18 cellular contexts compared by ENCODE assay signal in the genomic region with DNA sequence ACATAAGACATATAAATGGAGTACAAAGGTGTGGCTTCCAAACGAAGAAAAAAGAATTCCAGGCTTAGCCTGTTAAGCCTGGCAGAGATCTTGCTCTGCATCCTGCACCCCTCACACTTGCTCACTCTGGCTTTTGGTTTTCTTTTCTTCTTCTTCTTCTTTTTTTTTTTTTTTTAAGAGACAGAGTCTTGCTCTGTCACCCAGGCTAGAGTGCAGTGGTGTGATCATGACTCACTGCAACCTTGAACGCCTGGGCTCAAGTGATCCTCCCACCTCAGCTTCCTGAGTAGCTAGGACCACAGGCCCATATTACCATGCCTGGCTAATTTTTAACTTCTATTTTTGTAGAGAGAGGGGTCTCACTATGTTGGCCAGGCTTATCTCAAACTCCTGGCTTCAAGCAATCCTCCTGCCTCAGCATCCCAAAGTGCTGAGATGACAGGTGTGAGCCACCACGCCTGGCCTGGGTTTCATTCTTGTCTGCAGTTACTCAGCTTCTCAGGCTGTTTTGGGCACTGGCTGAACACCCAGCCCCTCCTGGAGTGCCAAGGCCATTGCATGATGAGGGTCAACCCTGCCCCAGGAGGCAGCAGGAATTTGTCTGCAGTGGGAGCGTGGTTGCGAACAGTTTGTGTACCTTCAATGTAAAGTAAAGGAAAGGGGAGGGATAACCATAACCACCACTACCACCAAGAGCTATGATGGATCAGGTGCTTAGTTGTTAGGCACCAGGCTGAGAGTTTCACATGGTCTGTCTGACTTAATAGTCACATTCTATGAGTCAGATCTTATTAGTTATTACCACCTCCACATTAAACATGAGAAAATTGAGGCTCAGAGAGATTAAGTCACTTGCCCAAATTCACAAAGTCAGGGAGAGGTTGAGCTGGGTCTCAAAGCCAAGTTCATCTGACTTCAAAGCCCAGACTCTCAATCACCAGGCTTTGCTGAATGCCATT.
DNase-seq lines count a peak whose midpoint lies in the region; ATAC-seq, FAIRE-seq and TF ChIP-seq lines count a peak whose summit lies in the region.
"Had no signal": no experiment of that assay in that cellular context is flagged by ENCODE, and none has a peak within 500 bp of the region (broad histone marks: within the 10 kb centered on the region; RNA-seq: fewer than 3 reads in every experiment).

No MANE protein-coding gene starts in this region.

- no peaks in the 10 kb centered on the region for H3K9me3 ChIP-seq in esophagus squamous epithelium
- H3K9me3 ChIP-seq: breast epithelium, mucosa of descending colon, upper lobe of left lung had no signal

- H3K27ac Mint-ChIP-seq in activated naive CD4-positive, alpha-beta T cell treated with anti-CD3 and anti-CD28 coated beads for 36 hours = no peak overlapping the region
- H3K27ac Mint-ChIP-seq in activated naive CD4-positive, alpha-beta T cell treated with anti-CD3 and anti-CD28 coated beads, Interleukin-2, amount 10 ng/mL, durations not matched to agents 7 days and 5 days = no peak overlapping the region
- H3K27ac Mint-ChIP-seq: T-cell had no signal

- no peaks in the 10 kb centered on the region for H3K36me3 Mint-ChIP-seq in activated naive CD4-positive, alpha-beta T cell treated with anti-CD3 and anti-CD28 coated beads for 36 hours (ENCODE audit: low read depth)
- no peaks in the 10 kb centered on the region for H3K36me3 Mint-ChIP-seq in activated naive CD4-positive, alpha-beta T cell treated with anti-CD3 and anti-CD28 coated beads, Interleukin-2, amount 10 ng/mL, durations not matched to agents 7 days and 5 days
- H3K36me3 Mint-ChIP-seq: T-cell had no signal

- H3K4me1 ChIP-seq in esophagus squamous epithelium = peaks cover 0 to 23% (median 3%) of the 10 kb centered on the region in 3 donors
- H3K4me1 ChIP-seq: breast epithelium had no signal

- no peaks in the 10 kb centered on the region for H3K9me3 Mint-ChIP-seq in activated naive CD4-positive, alpha-beta T cell treated with anti-CD3 and anti-CD28 coated beads for 36 hours
- no peaks in the 10 kb centered on the region for H3K9me3 Mint-ChIP-seq in activated naive CD4-positive, alpha-beta T cell treated with anti-CD3 and anti-CD28 coated beads, Interleukin-2, amount 10 ng/mL, durations not matched to agents 7 days and 5 days
- H3K9me3 Mint-ChIP-seq: T-cell had no signal

- peak; percentile 88 for FAIRE-seq in RCC 7860 (lab: Jason Lieb, UNC)
- FAIRE-seq: H1 had no signal

- H3K27me3 Mint-ChIP-seq in activated naive CD4-positive, alpha-beta T cell treated with anti-CD3 and anti-CD28 coated beads for 36 hours (ENCODE audit: low read depth) = peaks cover 16% of the 10 kb centered on the region
- H3K27me3 Mint-ChIP-seq in activated naive CD4-positive, alpha-beta T cell treated with anti-CD3 and anti-CD28 coated beads, Interleukin-2, amount 10 ng/mL, durations not matched to agents 7 days and 5 days = peaks cover 11% of the 10 kb centered on the region

- H3K4me1 Mint-ChIP-seq in activated naive CD4-positive, alpha-beta T cell treated with anti-CD3 and anti-CD28 coated beads for 36 hours (ENCODE audit: low read depth) = peaks cover 27% of the 10 kb centered on the region
- peaks cover 10% of the 10 kb centered on the region for H3K4me1 Mint-ChIP-seq in activated naive CD4-positive, alpha-beta T cell treated with anti-CD3 and anti-CD28 coated beads, Interleukin-2, amount 10 ng/mL, durations not matched to agents 7 days and 5 days

- no peak overlapping the region for H3K4me3 Mint-ChIP-seq in activated naive CD4-positive, alpha-beta T cell treated with anti-CD3 and anti-CD28 coated beads for 36 hours
- H3K4me3 Mint-ChIP-seq in activated naive CD4-positive, alpha-beta T cell treated with anti-CD3 and anti-CD28 coated beads, Interleukin-2, amount 10 ng/mL, durations not matched to agents 7 days and 5 days = no peak overlapping the region
- H3K4me3 Mint-ChIP-seq: T-cell had no signal

- no peak overlapping the region for H3K27ac ChIP-seq in esophagus squamous epithelium
- H3K27ac ChIP-seq: breast epithelium, RWPE1, upper lobe of left lung had no signal

- 67 to 76% methylated on average over 4 of the region's 5 CpGs for WGBS in esophagus squamous epithelium, 2 donors

- TF ChIP-seq POLR2A in esophagus squamous epithelium (IDR thresholded peaks at IDR 0.05) = no peak

- H3K36me3 ChIP-seq in esophagus squamous epithelium = no peaks in the 10 kb centered on the region
- no peaks in the 10 kb centered on the region for H3K36me3 ChIP-seq in H7 (replicated peaks; ENCODE audit: control insufficient read depth, insufficient read depth, low read length)
- H3K36me3 ChIP-seq: breast epithelium, upper lobe of left lung had no signal

- TF ChIP-seq CTCF in esophagus squamous epithelium (IDR thresholded peaks at IDR 0.05) = no peak

- H3K4me3 ChIP-seq in esophagus squamous epithelium = no peak overlapping the region
- H3K4me3 ChIP-seq in H7 (ENCODE audit: insufficient read depth, low read depth, low read length) = no peak overlapping the region
- H3K4me3 ChIP-seq: breast epithelium, mucosa of descending colon, upper lobe of left lung had no signal

- peak; percentile 10 for ATAC-seq in stimulated activated naive CD8-positive, alpha-beta T cell treated with anti-CD3 and anti-CD28 coated beads, Interleukin-15, Interleukin-2, amounts not matched to agents 100 U/mL and 50 U/mL, for 24 hours
- no peak for ATAC-seq in HG02571 (IDR thresholded peaks at IDR 0.05; ENCODE audit: unreplicated experiment)
- ATAC-seq: left colon, mucosa of descending colon, T-cell had no signal

- CTCF ChIA-PET in activated naive CD4-positive, alpha-beta T cell treated with anti-CD3 and anti-CD28 coated beads for 36 hours (lab: Charles Lee) = no interaction called here
- CTCF ChIA-PET in activated naive CD4-positive, alpha-beta T cell treated with anti-CD3 and anti-CD28 coated beads, Interleukin-2, amount 10 ng/mL, durations not matched to agents 7 days and 5 days (lab: Charles Lee) = no interaction called here

- intact Hi-C loops in activated naive CD4-positive, alpha-beta T cell treated with anti-CD3 and anti-CD28 coated beads for 36 hours (cut with micrococcal nuclease) = loop anchor here (1.0 kb wide), 1 partner anchor 39 kb away; no protein-coding TSS in a partner anchor
- intact Hi-C loops in esophagus squamous epithelium (cut with DNase I) = no loop called here

- DNase-seq in activated naive CD4-positive, alpha-beta T cell treated with anti-CD3 and anti-CD28 coated beads for 36 hours = peak; percentile 26
- DNase-seq in activated naive CD4-positive, alpha-beta T cell treated with anti-CD3 and anti-CD28 coated beads, Interleukin-2, amount 10 ng/mL, durations not matched to agents 7 days and 5 days = no peak
- DNase-seq in RCC 7860 (ENCODE audit: low spot score) (peak; percentile 52), amniotic epithelial cell (ENCODE audit: low read depth) (peak; percentile 15), esophagus squamous epithelium (lab: John Stamatoyannopoulos, UW) (no peak), H7 (no peak)
- peak; percentile 9 for DNase-seq in stimulated activated naive CD8-positive, alpha-beta T cell treated with anti-CD3 and anti-CD28 coated beads, Interleukin-15, Interleukin-2, amounts not matched to agents 100 U/mL and 50 U/mL, for 24 hours
- DNase-seq: activated CD4-positive, alpha-beta T cell treated with anti-CD3 and anti-CD28 coated beads for 1 hour; left colon; mucosa of descending colon; NCI-H1092; NCI-H2171; T-cell had no signal

- H3K27me3 ChIP-seq in esophagus squamous epithelium = peaks cover 0 to 55% (median 0%) of the 10 kb centered on the region in 4 donors
- no peaks in the 10 kb centered on the region for H3K27me3 ChIP-seq in H7 (ENCODE audit: control insufficient read depth, insufficient read depth, low read length)
- H3K27me3 ChIP-seq: breast epithelium, upper lobe of left lung had no signal

Comparison
In these comparisons a context has a peak if more than half of its experiments do, and no peak if none do; other contexts are left out.
1. DNase-seq: peak in activated naive CD4-positive, alpha-beta T cell treated with anti-CD3 and anti-CD28 coated beads for 36 hours (single experiment), RCC 7860 (single experiment), amniotic epithelial cell (single experiment) and stimulated activated naive CD8-positive, alpha-beta T cell treated with anti-CD3 and anti-CD28 coated beads, Interleukin-15, Interleukin-2, amounts not matched to agents 100 U/mL and 50 U/mL, for 24 hours (single experiment); none in activated naive CD4-positive, alpha-beta T cell treated with anti-CD3 and anti-CD28 coated beads, Interleukin-2, amount 10 ng/mL, durations not matched to agents 7 days and 5 days (single experiment), esophagus squamous epithelium (single experiment) and H7 (single experiment).